9 cellular contexts compared by ENCODE assay signal in the genomic region with DNA sequence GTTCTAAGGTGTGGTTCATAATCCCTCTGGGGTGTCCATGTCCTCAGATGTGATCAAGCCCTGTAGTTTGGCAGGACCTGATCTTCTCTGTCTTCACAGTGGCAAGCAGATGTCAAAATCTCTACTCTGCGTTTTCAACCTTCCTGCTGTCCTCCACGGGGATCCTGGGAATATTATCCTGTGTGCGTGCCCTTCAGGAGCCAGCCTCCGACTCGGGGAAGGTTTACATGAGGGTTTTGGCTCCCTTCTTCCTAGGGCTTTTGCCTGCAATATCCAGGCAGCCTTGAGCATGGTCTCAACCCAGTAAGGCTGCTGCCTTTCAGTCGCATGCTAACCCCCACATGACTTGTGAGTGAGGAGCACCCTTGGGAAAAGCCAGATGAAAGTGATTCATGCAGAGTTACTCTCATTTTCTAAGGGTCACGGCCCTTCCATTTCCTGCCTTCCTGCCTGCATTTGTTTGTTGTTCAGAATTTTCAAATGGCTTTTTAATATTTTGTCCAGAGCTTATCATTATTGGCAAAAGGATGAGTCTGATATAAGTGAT.
A peak's percentile ranks its signal among the peaks of the same experiment; 100 is the strongest.
DNase-seq lines count a peak whose midpoint lies in the region; ATAC-seq, FAIRE-seq and TF ChIP-seq lines count a peak whose summit lies in the region.
"Had no signal": no experiment of that assay in that cellular context is flagged by ENCODE, and none has a peak within 500 bp of the region (broad histone marks: within the 10 kb centered on the region; RNA-seq: fewer than 3 reads in every experiment).

No MANE protein-coding gene starts in this region.

- peaks cover 2% of the 10 kb centered on the region for H3K9me3 Mint-ChIP-seq in Calu3 (ENCODE audit: low read depth, unreplicated experiment)

- peak; percentile 86 for FAIRE-seq in urothelium cell line (lab: Jason Lieb, UNC)

- no peaks in the 10 kb centered on the region for H3K27me3 Mint-ChIP-seq in Calu3 (ENCODE audit: unreplicated experiment)

- peak overlapping the region; percentile 5 for H3K4me3 Mint-ChIP-seq in Calu3 (ENCODE audit: low read depth, unreplicated experiment)

- peaks cover 58% of the 10 kb centered on the region for H3K4me1 Mint-ChIP-seq in Calu3 (ENCODE audit: low read depth, unreplicated experiment)

- ATAC-seq in left lung = peak; percentile 15

- BruUV-seq in Calu3 (replicated peaks; lab: Mats Ljungman, UMichigan) = no TSS peak

- intact Hi-C loops in Calu3 (cut with micrococcal nuclease; ENCODE audit: unreplicated experiment) = no loop called here
- intact Hi-C loops in left lung (cut with DNase I) = no loop called here

- H3K4me3 ChIP-seq in left lung = no peak overlapping the region
- H3K4me3 ChIP-seq: ovary had no signal

- DNase-seq in Calu3 = peak; percentile 22
- DNase-seq in HS-27A (ENCODE audit: low read depth) = peak; percentile 50
- peak; percentile 91 for DNase-seq in amniotic epithelial cell (ENCODE audit: low read depth)
- DNase-seq in left lung = peak in 1 of 2 donors; percentile 30
- peak; percentile 77 for DNase-seq in urothelium cell line (ENCODE audit: low spot score)
- DNase-seq in NCI-H1048 (lab: John Stamatoyannopoulos, UW) = no peak
- DNase-seq in NCI-H82 (lab: John Stamatoyannopoulos, UW) = no peak
- DNase-seq in NOMO-1 (lab: John Stamatoyannopoulos, UW; ENCODE audit: unreplicated experiment in 2 of 2) = no peak

- H3K27ac Mint-ChIP-seq in Calu3 (ENCODE audit: unreplicated experiment) = peak overlapping the region; percentile 63

- peaks cover 20% of the 10 kb centered on the region for H3K36me3 Mint-ChIP-seq in Calu3 (ENCODE audit: insufficient read depth, unreplicated experiment)

- TF ChIP-seq CTCF in Calu3 (IDR thresholded peaks at IDR 0.05; ENCODE audit: unreplicated experiment) (no peak), left lung (IDR thresholded peaks at IDR 0.05) (no peak)

- H3K27me3 ChIP-seq in left lung = no peaks in the 10 kb centered on the region
- H3K27me3 ChIP-seq: ovary had no signal

- CTCF ChIA-PET in Calu3 (lab: Charles Lee) = no interaction called here

- peak overlapping the region in 1 of 2 donors; percentile 15 for H3K27ac ChIP-seq in left lung

- H3K4me1 ChIP-seq in left lung = peaks cover 9 to 44% of the 10 kb centered on the region in 2 donors

- H3K36me3 ChIP-seq in left lung = no peaks in the 10 kb centered on the region
- H3K36me3 ChIP-seq: ovary had no signal

- H3K9me3 ChIP-seq in left lung = no peaks in the 10 kb centered on the region
- H3K9me3 ChIP-seq: ovary had no signal

Comparison
In these comparisons a context has a peak if more than half of its experiments do, and no peak if none do; other contexts are left out.
1. DNase-seq: peak in Calu3 (single experiment), HS-27A (single experiment), amniotic epithelial cell (single experiment) and urothelium cell line (single experiment); none in NCI-H1048 (single experiment), NCI-H82 (single experiment) and NOMO-1 (0 of 2).